ENCODE assay signal across 8 cellular contexts in genomic region chr1:37811027-37811655, GRCh38. TPM values are rescaled to one million over a fixed set of nuclear protein-coding genes. Genes with fewer than 3 reads are reported as not detected.
A peak's percentile ranks its signal among the peaks of the same experiment; 100 is the strongest.
DNase-seq lines count a peak whose midpoint lies in the region; ATAC-seq and TF ChIP-seq lines count a peak whose summit lies in the region.

No MANE protein-coding gene starts in this region.

- peaks cover 23% of the 10 kb centered on the region for H3K79me2 ChIP-seq in fibroblast of lung (ENCODE audit: control insufficient read depth, insufficient read depth, low read length)

- no peak overlapping the region for H3K4me3 ChIP-seq in LNCaP clone FGC (ENCODE audit: low read depth, low read length)
- no peak overlapping the region for H3K4me3 ChIP-seq in fibroblast of lung (replicated peaks in 1 of 4; ENCODE audit: control extremely low read depth in 1 of 4, insufficient read depth in 1 of 4, low read depth in 3 of 4, low read length in 4 of 4)

- no peak overlapping the region for H2AFZ ChIP-seq in fibroblast of lung (ENCODE audit: low read length)

- peak overlapping the region in 1 of 2 donors; percentile 28 for H3K4me3 Mint-ChIP-seq in activated T-cell treated with anti-CD3 and anti-CD28 coated beads, Interleukin-2, amount 50 U/mL, for 72 hours
- H3K4me3 Mint-ChIP-seq in neural crest cell (peak overlapping the region; percentile 90), type B pancreatic cell (peak overlapping the region; percentile 63)

- DNase-seq in GDM1 (lab: John Stamatoyannopoulos, UW) (peak; percentile 45), LNCaP clone FGC (ENCODE audit: low read depth) (peak; percentile 57), RKO (ENCODE audit: low spot score) (peak; percentile 88), fibroblast of lung (ENCODE audit: low read depth in 2 of 2) (peak; percentile 65 to 85), neural crest cell (ENCODE audit: low read depth, low spot score) (peak; percentile 74), type B pancreatic cell (ENCODE audit: extremely low spot score, unreplicated experiment) (peak; percentile 79)
- DNase-seq in activated T-cell treated with anti-CD3 and anti-CD28 coated beads, Interleukin-2, amount 50 U/mL, for 72 hours: peak; percentile 73 to 78

- no peak overlapping the region for H3K9ac ChIP-seq in fibroblast of lung (ENCODE audit: insufficient read depth, low read length)

- no peaks in the 10 kb centered on the region for H3K9me3 Mint-ChIP-seq in activated T-cell treated with anti-CD3 and anti-CD28 coated beads, Interleukin-2, amount 50 U/mL, for 72 hours
- H3K9me3 Mint-ChIP-seq in neural crest cell (no peaks in the 10 kb centered on the region), type B pancreatic cell (no peaks in the 10 kb centered on the region)

- H3K4me1 ChIP-seq in fibroblast of lung (ENCODE audit: control insufficient read depth, extremely low read depth, insufficient read depth, low read length): peaks cover 14% of the 10 kb centered on the region

- no peak overlapping the region for H3K4me2 ChIP-seq in fibroblast of lung (ENCODE audit: extremely low read depth, insufficient read depth, low read length)

- H3K27ac ChIP-seq in fibroblast of lung (ENCODE audit: insufficient read depth, low read length): no peak overlapping the region

- H3K4me1 Mint-ChIP-seq in activated T-cell treated with anti-CD3 and anti-CD28 coated beads, Interleukin-2, amount 50 U/mL, for 72 hours (ENCODE audit: low read depth): peaks cover 38% of the 10 kb centered on the region
- H3K4me1 Mint-ChIP-seq in neural crest cell (peaks cover 18% of the 10 kb centered on the region), type B pancreatic cell (ENCODE audit: unreplicated experiment) (peaks cover 15% of the 10 kb centered on the region)

- peaks cover 16% of the 10 kb centered on the region for H3K36me3 ChIP-seq in fibroblast of lung (ENCODE audit: control insufficient read depth, insufficient read depth, low read length)

- peak in 1 of 2 donors; percentile 14 for ATAC-seq in activated T-cell treated with anti-CD3 and anti-CD28 coated beads, Interleukin-2, amount 50 U/mL, for 72 hours (replicated peaks in 1 of 2)
- ATAC-seq in GM21515 (IDR thresholded peaks at IDR 0.05; ENCODE audit: unreplicated experiment): no peak

- H3K9me3 ChIP-seq in fibroblast of lung (ENCODE audit: control insufficient read depth, insufficient read depth, low read depth, low read length): no peaks in the 10 kb centered on the region

- H4K20me1 ChIP-seq in fibroblast of lung (ENCODE audit: control insufficient read depth, extremely low read depth, insufficient read depth, low read length): no peaks in the 10 kb centered on the region

- H3K36me3 Mint-ChIP-seq in activated T-cell treated with anti-CD3 and anti-CD28 coated beads, Interleukin-2, amount 50 U/mL, for 72 hours (ENCODE audit: insufficient read depth in 2 of 2): peaks cover 7 to 9% of the 10 kb centered on the region in 2 donors
- H3K36me3 Mint-ChIP-seq in neural crest cell (ENCODE audit: low read depth): peaks cover 3% of the 10 kb centered on the region
- H3K36me3 Mint-ChIP-seq in type B pancreatic cell: peaks cover 4% of the 10 kb centered on the region

- H3K27ac Mint-ChIP-seq in activated T-cell treated with anti-CD3 and anti-CD28 coated beads, Interleukin-2, amount 50 U/mL, for 72 hours: peak overlapping the region; percentile 56
- H3K27ac Mint-ChIP-seq in neural crest cell (ENCODE audit: unreplicated experiment) (no peak overlapping the region), type B pancreatic cell (peak overlapping the region; percentile 64)

- H3K27me3 Mint-ChIP-seq in activated T-cell treated with anti-CD3 and anti-CD28 coated beads, Interleukin-2, amount 50 U/mL, for 72 hours (ENCODE audit: low read depth): no peaks in the 10 kb centered on the region
- H3K27me3 Mint-ChIP-seq in neural crest cell (ENCODE audit: low read depth): no peaks in the 10 kb centered on the region
- H3K27me3 Mint-ChIP-seq in type B pancreatic cell: no peaks in the 10 kb centered on the region

- TF ChIP-seq CTCF in LNCaP clone FGC (IDR thresholded peaks at IDR 0.05; ENCODE audit: control insufficient read depth, extremely low read depth, insufficient read depth) (peak; percentile 70), fibroblast of lung (conservative IDR thresholded peaks at IDR 0.05 in 1 of 2, IDR thresholded peaks at IDR 0.05 in 1 of 2; ENCODE audit: low read depth in 1 of 2, low read length in 2 of 2) (peak; percentile 81 to 96), neural crest cell (conservative IDR thresholded peaks at IDR 0.05) (peak; percentile 86), type B pancreatic cell (conservative IDR thresholded peaks at IDR 0.05) (peak; percentile 88)

- H3K27me3 ChIP-seq in fibroblast of lung (ENCODE audit: control insufficient read depth, insufficient read depth, low read length): no peaks in the 10 kb centered on the region

RNA-seq across cellular contexts. Expression of gene YRDC, which starts 3.1 kb away (rescaled TPM):
- total RNA-seq in activated T-cell treated with anti-CD3 and anti-CD28 coated beads, Interleukin-2, amount 50 U/mL, for 72 hours: 10 to 100 TPM; 30.0 to 31.3 TPM
- total RNA-seq in fibroblast of lung (12.6 and 14.0 TPM in 2 replicates), neural crest cell (17.0 and 17.6 TPM in 2 replicates), type B pancreatic cell (ENCODE audit: low replicate concordance) (12.7 and 19.2 TPM in 2 replicates)
- polyA plus RNA-seq in fibroblast of lung: 9.9 and 15.9 TPM in 2 replicates
- polyA plus RNA-seq in fibroblast of lung (2012): 8.5 and 14.5 TPM in 2 replicates
- polyA minus RNA-seq in fibroblast of lung (ENCODE audit: low replicate concordance): 10.3 and 17.0 TPM in 2 replicates

RNA-seq across cellular contexts. Expression of gene C1orf122, which starts 3.6 kb away (rescaled TPM):
- total RNA-seq in activated T-cell treated with anti-CD3 and anti-CD28 coated beads, Interleukin-2, amount 50 U/mL, for 72 hours: 10 to 100 TPM; 21.1 to 21.8 TPM
- total RNA-seq in fibroblast of lung (24.7 and 28.1 TPM in 2 replicates), neural crest cell (37.3 and 40.0 TPM in 2 replicates), type B pancreatic cell (ENCODE audit: low replicate concordance) (38.9 and 49.6 TPM in 2 replicates)
- 14.3 and 14.8 TPM in 2 replicates for polyA plus RNA-seq in fibroblast of lung
- 30.0 and 35.5 TPM in 2 replicates for polyA plus RNA-seq in fibroblast of lung (2012)
- 12.1 and 26.1 TPM in 2 replicates for polyA minus RNA-seq in fibroblast of lung (ENCODE audit: low replicate concordance)

RNA-seq across cellular contexts. Expression of gene MANEAL, which starts 17.5 kb away (rescaled TPM):
- total RNA-seq in activated T-cell treated with anti-CD3 and anti-CD28 coated beads, Interleukin-2, amount 50 U/mL, for 72 hours: 1 to 10 TPM; 1.9 to 2.4 TPM
- total RNA-seq in fibroblast of lung (0.26 and 0.50 TPM in 2 replicates), neural crest cell (16.0 and 17.6 TPM in 2 replicates), type B pancreatic cell (ENCODE audit: low replicate concordance) (11.6 and 21.1 TPM in 2 replicates)
- polyA plus RNA-seq in fibroblast of lung: 0.44 and 0.79 TPM in 2 replicates
- polyA plus RNA-seq in fibroblast of lung (2012): 0.30 and 0.57 TPM in 2 replicates
- polyA minus RNA-seq in fibroblast of lung (ENCODE audit: low replicate concordance): 0.96 and 7.0 TPM in 2 replicates

RNA-seq across cellular contexts. Expression of gene EPHA10, which starts 46.2 kb away (rescaled TPM):
- total RNA-seq in activated T-cell treated with anti-CD3 and anti-CD28 coated beads, Interleukin-2, amount 50 U/mL, for 72 hours: under 1 TPM; 0.74 to 1.00 TPM
- total RNA-seq in fibroblast of lung: under 0.01 TPM in 2 replicates
- not detected in 2 replicates for polyA plus RNA-seq in fibroblast of lung
- not detected in 2 replicates for polyA plus RNA-seq in fibroblast of lung (2012)
- polyA minus RNA-seq in fibroblast of lung (ENCODE audit: low replicate concordance): not detected in 2 replicates
- total RNA-seq in neural crest cell: 0.63 and 0.77 TPM in 2 replicates
- 0.97 and 1.0 TPM in 2 replicates for total RNA-seq in type B pancreatic cell (ENCODE audit: low replicate concordance)

RNA-seq across cellular contexts. Expression of gene MTF1, which starts 48.3 kb away (rescaled TPM):
- 10 to 100 TPM; 26.8 to 28.1 TPM for total RNA-seq in activated T-cell treated with anti-CD3 and anti-CD28 coated beads, Interleukin-2, amount 50 U/mL, for 72 hours
- 3.1 and 4.5 TPM in 2 replicates for total RNA-seq in fibroblast of lung
- polyA plus RNA-seq in fibroblast of lung: 8.4 and 8.8 TPM in 2 replicates
- polyA plus RNA-seq in fibroblast of lung (2012): 5.4 and 7.5 TPM in 2 replicates
- polyA minus RNA-seq in fibroblast of lung (ENCODE audit: low replicate concordance): 7.2 and 12.3 TPM in 2 replicates
- total RNA-seq in neural crest cell: 15.7 and 19.9 TPM in 2 replicates
- 20.5 and 20.7 TPM in 2 replicates for total RNA-seq in type B pancreatic cell (ENCODE audit: low replicate concordance)
